8 cellular contexts compared by ENCODE assay signal in the genomic region with DNA sequence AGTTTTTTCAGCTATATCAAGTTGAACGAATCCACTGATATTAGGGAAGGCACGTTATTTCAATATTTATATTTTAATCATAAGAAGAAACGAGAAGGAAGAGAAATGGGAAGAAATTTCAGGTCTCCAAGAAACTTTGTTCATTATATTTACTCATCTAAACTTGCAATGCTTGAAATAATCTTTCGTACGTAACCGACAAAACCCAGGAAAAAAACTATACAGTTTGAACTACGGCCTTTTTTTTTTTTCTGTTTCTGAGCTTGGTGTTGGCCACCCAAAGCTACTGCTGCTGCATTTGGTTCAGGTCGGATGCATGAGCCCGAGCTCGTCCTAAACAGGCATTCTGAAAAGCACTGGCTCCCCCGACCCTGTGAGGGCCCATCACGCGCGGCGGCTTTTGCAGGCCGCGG. TPM values are rescaled to one million over a fixed set of nuclear protein-coding genes. Genes with fewer than 3 reads are reported as not detected.
DNase-seq lines count a peak whose midpoint lies in the region; ATAC-seq and TF ChIP-seq lines count a peak whose summit lies in the region.

No MANE protein-coding gene starts in this region.

- no peak for ATAC-seq in GM23338
- no peak for ATAC-seq in WTC11
- no peak for ATAC-seq in right cardiac atrium
- no peak for ATAC-seq in GM21360 (IDR thresholded peaks at IDR 0.05; ENCODE audit: unreplicated experiment)
- ATAC-seq in GM21390 (IDR thresholded peaks at IDR 0.05; ENCODE audit: unreplicated experiment) = no peak

- peaks cover 14% of the 10 kb centered on the region for H3K27me3 ChIP-seq in GM23338 (ENCODE audit: insufficient read depth)
- no peaks in the 10 kb centered on the region for H3K27me3 ChIP-seq in right cardiac atrium (ENCODE audit: control insufficient read depth, insufficient read depth)
- peaks cover 3 to 23% (median 17%) of the 10 kb centered on the region in 3 donors for H3K27me3 ChIP-seq in skeletal muscle tissue (ENCODE audit: control insufficient read depth in 3 of 3, insufficient read depth in 3 of 3, low read length in 3 of 3)

- CTCF ChIA-PET in WTC11 (lab: Charles Lee) = interaction anchor here (1.1 to 3.0 kb wide), 8 partner anchors 9 to 482 kb away, joined by 3 to 30 read pairs (median 7); a partner anchor contains a TSS

- peaks cover 10% of the 10 kb centered on the region; the same call in 2 of the 3 replicates for H3K36me3 Mint-ChIP-seq in GM23338 (ENCODE audit: low read depth)
- no peaks in the 10 kb centered on the region for H3K36me3 Mint-ChIP-seq in WTC11

- H3K9me3 ChIP-seq in right cardiac atrium (ENCODE audit: control insufficient read depth, low read length) = no peaks in the 10 kb centered on the region
- H3K9me3 ChIP-seq in skeletal muscle tissue (ENCODE audit: control insufficient read depth in 3 of 3, low read length in 3 of 3) = no peaks in the 10 kb centered on the region

- no peaks in the 10 kb centered on the region; the same call in 1 of the 3 replicates for H3K9me3 Mint-ChIP-seq in GM23338
- H3K9me3 Mint-ChIP-seq in WTC11 = no peaks in the 10 kb centered on the region

- no peak for TF ChIP-seq CTCF in GM23338 (conservative IDR thresholded peaks at IDR 0.05; ENCODE audit: low read depth in 2 of 2)
- no peak for TF ChIP-seq CTCF in WTC11 (IDR thresholded peaks at IDR 0.05)

- H3K4me1 Mint-ChIP-seq in GM23338 (peaks cover 29% of the 10 kb centered on the region), WTC11 (peaks cover 25% of the 10 kb centered on the region)

- DNase-seq in GM23338 (ENCODE audit: low spot score) (no peak), WTC11 (ENCODE audit: low spot score) (no peak), right cardiac atrium (no peak), NCI-H1694 (lab: John Stamatoyannopoulos, UW) (no peak), HCEC 1CT (no peak)

- POLR2A ChIA-PET in WTC11 (lab: Charles Lee) = interaction anchor here (0.6 to 1.6 kb wide), 2 partner anchors 244 to 298 kb away, joined by 4 read pairs; a partner anchor contains a TSS

- H3K27me3 Mint-ChIP-seq in GM23338 (ENCODE audit: insufficient read depth, low read depth, poor library complexity) (peaks cover 7% of the 10 kb centered on the region), WTC11 (ENCODE audit: low read depth) (peaks cover 6% of the 10 kb centered on the region)

- peak overlapping the region in 1 of 3 donors; percentile 61 for H3K9ac ChIP-seq in skeletal muscle tissue (ENCODE audit: low read depth in 1 of 3, low read length in 3 of 3)

- peak overlapping the region; percentile 85 for H3K4me2 ChIP-seq in GM23338

- H3K9me2 ChIP-seq in GM23338 (ENCODE audit: insufficient read depth) = no peaks in the 10 kb centered on the region

- H3K27ac Mint-ChIP-seq in GM23338 (peak overlapping the region; percentile 95), WTC11 (peak overlapping the region; percentile 81)

- intact Hi-C loops in right cardiac atrium (cut with DNase I) = loop anchor here in 2 of 4 donors (5.0 kb wide), 1 partner anchor 104 kb away; no protein-coding TSS in a partner anchor

- H3K4me3 ChIP-seq in GM23338 (peak overlapping the region; percentile 58), right cardiac atrium (ENCODE audit: low read length) (peak overlapping the region; percentile 78), skeletal muscle tissue (ENCODE audit: low read length in 3 of 3) (peak overlapping the region; percentile 45 to 72 (median 70))

- H3K36me3 ChIP-seq in GM23338 (ENCODE audit: insufficient read depth) = no peaks in the 10 kb centered on the region
- no peaks in the 10 kb centered on the region for H3K36me3 ChIP-seq in skeletal muscle tissue (ENCODE audit: control insufficient read depth in 3 of 3, insufficient read depth in 3 of 3, low read length in 3 of 3)

- H3K79me2 ChIP-seq in GM23338 (replicated peaks; ENCODE audit: insufficient read depth) = peaks cover 22% of the 10 kb centered on the region

- H3K4me3 Mint-ChIP-seq in GM23338 (peak overlapping the region; percentile 90), WTC11 (peak overlapping the region; percentile 90)

- no peaks in the 10 kb centered on the region for H4K20me1 ChIP-seq in GM23338 (replicated peaks; ENCODE audit: insufficient read depth)

- H3K4me1 ChIP-seq in GM23338 (ENCODE audit: insufficient read depth) (peaks cover 16% of the 10 kb centered on the region), right cardiac atrium (ENCODE audit: control insufficient read depth, insufficient read depth, low read length) (no peaks in the 10 kb centered on the region), skeletal muscle tissue (ENCODE audit: control insufficient read depth in 3 of 3, insufficient read depth in 3 of 3, low read length in 3 of 3) (peaks cover 2 to 9% (median 5%) of the 10 kb centered on the region in 3 donors)

- H3K27ac ChIP-seq in GM23338 (ENCODE audit: low read depth) (peak overlapping the region; percentile 16; the same call in 1 of the 2 replicates), right cardiac atrium (ENCODE audit: low read length) (peak overlapping the region; percentile 88), skeletal muscle tissue (ENCODE audit: low read depth, low read length) (no peak overlapping the region)

- no peaks in the 10 kb centered on the region for H3F3A ChIP-seq in GM23338 (replicated peaks; ENCODE audit: low read depth)

- WGBS in right cardiac atrium = 7% methylated on average over 17 of the region's 17 CpGs

- H2AFZ ChIP-seq in GM23338 = peak overlapping the region; percentile 1; the same call in 1 of the 2 replicates

TF ChIP-seq in GM23338, 12 proteins besides CTCF, POLR2A, EP300 and RAD21 (continues in another document):
- TF ChIP-seq, protein P1, sequence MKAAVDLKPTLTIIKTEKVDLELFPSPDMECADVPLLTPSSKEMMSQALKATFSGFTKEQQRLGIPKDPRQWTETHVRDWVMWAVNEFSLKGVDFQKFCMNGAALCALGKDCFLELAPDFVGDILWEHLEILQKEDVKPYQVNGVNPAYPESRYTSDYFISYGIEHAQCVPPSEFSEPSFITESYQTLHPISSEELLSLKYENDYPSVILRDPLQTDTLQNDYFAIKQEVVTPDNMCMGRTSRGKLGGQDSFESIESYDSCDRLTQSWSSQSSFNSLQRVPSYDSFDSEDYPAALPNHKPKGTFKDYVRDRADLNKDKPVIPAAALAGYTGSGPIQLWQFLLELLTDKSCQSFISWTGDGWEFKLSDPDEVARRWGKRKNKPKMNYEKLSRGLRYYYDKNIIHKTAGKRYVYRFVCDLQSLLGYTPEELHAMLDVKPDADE (IDR thresholded peaks at IDR 0.05) = no peak

TF ChIP-seq in WTC11, 78 proteins besides CTCF, POLR2A, EP300 and RAD21 (continues in another document):
- TF ChIP-seq, protein P2, sequence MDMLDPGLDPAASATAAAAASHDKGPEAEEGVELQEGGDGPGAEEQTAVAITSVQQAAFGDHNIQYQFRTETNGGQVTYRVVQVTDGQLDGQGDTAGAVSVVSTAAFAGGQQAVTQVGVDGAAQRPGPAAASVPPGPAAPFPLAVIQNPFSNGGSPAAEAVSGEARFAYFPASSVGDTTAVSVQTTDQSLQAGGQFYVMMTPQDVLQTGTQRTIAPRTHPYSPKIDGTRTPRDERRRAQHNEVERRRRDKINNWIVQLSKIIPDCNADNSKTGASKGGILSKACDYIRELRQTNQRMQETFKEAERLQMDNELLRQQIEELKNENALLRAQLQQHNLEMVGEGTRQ (CRISPR knock-in tag; IDR thresholded peaks at IDR 0.05) = no peak
- no peak for TF ChIP-seq PRRX2 (CRISPR knock-in tag; IDR thresholded peaks at IDR 0.05)
- TF ChIP-seq, protein P3, sequence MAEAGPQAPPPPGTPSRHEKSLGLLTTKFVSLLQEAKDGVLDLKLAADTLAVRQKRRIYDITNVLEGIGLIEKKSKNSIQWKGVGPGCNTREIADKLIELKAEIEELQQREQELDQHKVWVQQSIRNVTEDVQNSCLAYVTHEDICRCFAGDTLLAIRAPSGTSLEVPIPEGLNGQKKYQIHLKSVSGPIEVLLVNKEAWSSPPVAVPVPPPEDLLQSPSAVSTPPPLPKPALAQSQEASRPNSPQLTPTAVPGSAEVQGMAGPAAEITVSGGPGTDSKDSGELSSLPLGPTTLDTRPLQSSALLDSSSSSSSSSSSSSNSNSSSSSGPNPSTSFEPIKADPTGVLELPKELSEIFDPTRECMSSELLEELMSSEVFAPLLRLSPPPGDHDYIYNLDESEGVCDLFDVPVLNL (CRISPR knock-in tag; IDR thresholded peaks at IDR 0.05; ENCODE audit: borderline replicate concordance, low read depth) = no peak
- TF ChIP-seq TEAD4 (CRISPR knock-in tag; IDR thresholded peaks at IDR 0.05) = no peak
- no peak for TF ChIP-seq NR3C1 (CRISPR knock-in tag; conservative IDR thresholded peaks at IDR 0.05; ENCODE audit: low read depth)
- TF ChIP-seq, protein P4, sequence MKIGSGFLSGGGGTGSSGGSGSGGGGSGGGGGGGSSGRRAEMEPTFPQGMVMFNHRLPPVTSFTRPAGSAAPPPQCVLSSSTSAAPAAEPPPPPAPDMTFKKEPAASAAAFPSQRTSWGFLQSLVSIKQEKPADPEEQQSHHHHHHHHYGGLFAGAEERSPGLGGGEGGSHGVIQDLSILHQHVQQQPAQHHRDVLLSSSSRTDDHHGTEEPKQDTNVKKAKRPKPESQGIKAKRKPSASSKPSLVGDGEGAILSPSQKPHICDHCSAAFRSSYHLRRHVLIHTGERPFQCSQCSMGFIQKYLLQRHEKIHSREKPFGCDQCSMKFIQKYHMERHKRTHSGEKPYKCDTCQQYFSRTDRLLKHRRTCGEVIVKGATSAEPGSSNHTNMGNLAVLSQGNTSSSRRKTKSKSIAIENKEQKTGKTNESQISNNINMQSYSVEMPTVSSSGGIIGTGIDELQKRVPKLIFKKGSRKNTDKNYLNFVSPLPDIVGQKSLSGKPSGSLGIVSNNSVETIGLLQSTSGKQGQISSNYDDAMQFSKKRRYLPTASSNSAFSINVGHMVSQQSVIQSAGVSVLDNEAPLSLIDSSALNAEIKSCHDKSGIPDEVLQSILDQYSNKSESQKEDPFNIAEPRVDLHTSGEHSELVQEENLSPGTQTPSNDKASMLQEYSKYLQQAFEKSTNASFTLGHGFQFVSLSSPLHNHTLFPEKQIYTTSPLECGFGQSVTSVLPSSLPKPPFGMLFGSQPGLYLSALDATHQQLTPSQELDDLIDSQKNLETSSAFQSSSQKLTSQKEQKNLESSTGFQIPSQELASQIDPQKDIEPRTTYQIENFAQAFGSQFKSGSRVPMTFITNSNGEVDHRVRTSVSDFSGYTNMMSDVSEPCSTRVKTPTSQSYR (CRISPR knock-in tag; IDR thresholded peaks at IDR 0.05) = no peak

RNA-seq across cellular contexts. Expression of a gene that starts 0.5 kb away (rescaled TPM):
- total RNA-seq in GM23338 (2014; rRNA removed; shearing (Covaris generic)) = 20.1 and 23.7 TPM in 2 replicates
- 28.1 and 28.4 TPM in 2 replicates for polyA plus RNA-seq in GM23338 (2016; fragmentation: Nextera tagmentation; extraction: Ambion mirVana)
- total RNA-seq in WTC11 (2021) = 23.9 to 26.9 TPM (median 24.6 TPM) in 3 replicates
- 10 to 100 TPM; 34.6 to 44.6 (median 38.7) TPM for total RNA-seq in right cardiac atrium
- polyA plus RNA-seq in right cardiac atrium = 35.9 TPM
- total RNA-seq in skeletal muscle tissue = 1.0 TPM

RNA-seq across cellular contexts. Expression of a gene that starts 55.1 kb away (rescaled TPM):
- 23.1 and 24.6 TPM in 2 replicates for total RNA-seq in GM23338 (2014; rRNA removed; shearing (Covaris generic))
- polyA plus RNA-seq in GM23338 (2016; fragmentation: Nextera tagmentation; extraction: Ambion mirVana) = 5.0 and 5.8 TPM in 2 replicates
- 20.0 to 20.5 TPM (median 20.1 TPM) in 3 replicates for total RNA-seq in WTC11 (2021)
- 1 to 10 TPM; 1.1 to 2.0 (median 1.6) TPM for total RNA-seq in right cardiac atrium
- 0.63 TPM for polyA plus RNA-seq in right cardiac atrium
- total RNA-seq in skeletal muscle tissue = 1.0 TPM

Comparison
In these comparisons a context has a peak if more than half of its experiments do, and no peak if none do; other contexts are left out.
1. RNA of a gene that starts 0.5 kb away (total RNA-seq): 34.6 to 44.6 TPM in right cardiac atrium, 23.9 to 26.9 TPM in WTC11 and 20.1 to 23.7 TPM in GM23338; 1.0 TPM in skeletal muscle tissue (single experiment); every median in the first group is over 10 times any median in the second.
2. Peak in every context shown above with its lines, with median percentiles within 50 percentile points of each other: H3K4me3 ChIP-seq.